1 cellular context compared by ENCODE assay signal in genomic region chr20:63574829-63575720, GRCh38.
TF ChIP-seq lines count a peak whose summit lies in the region.

No MANE protein-coding gene starts in this region.

TF ChIP-seq in HepG2, 621 proteins besides CTCF, POLR2A, EP300 and RAD21 (continued from another document and continues in another):
- TF ChIP-seq ZNF646 (CRISPR knock-in tag; IDR thresholded peaks at IDR 0.05) (peak; percentile 66), JUN (CRISPR knock-in tag; IDR thresholded peaks at IDR 0.05) (0 out of 2 replicates have a peak, but pooled peaks have one; percentile 23), KDM2A (CRISPR knock-in tag; IDR thresholded peaks at IDR 0.05; ENCODE audit: borderline replicate concordance, low read depth) (peak; percentile 48; the same call in 1 of the 2 replicates), SOX6 (IDR thresholded peaks at IDR 0.05) (no peak), SOX6 (CRISPR knock-in tag; IDR thresholded peaks at IDR 0.05) (peak; percentile 40), PHF21A (CRISPR knock-in tag; IDR thresholded peaks at IDR 0.05) (0 out of 2 replicates have a peak, but pooled peaks have one; percentile 60), MXD4 (CRISPR knock-in tag; IDR thresholded peaks at IDR 0.05) (0 out of 2 replicates have a peak, but pooled peaks have one; percentile 44), GATAD2A (CRISPR knock-in tag; IDR thresholded peaks at IDR 0.05) (peak; percentile 80; the same call in 1 of the 2 replicates), CSRNP1 (CRISPR knock-in tag; IDR thresholded peaks at IDR 0.05) (peak; percentile 30; the same call in 1 of the 2 replicates), NFKB2 (CRISPR knock-in tag; IDR thresholded peaks at IDR 0.05; ENCODE audit: borderline replicate concordance) (no peak), TFDP1 (CRISPR knock-in tag; IDR thresholded peaks at IDR 0.05; ENCODE audit: borderline replicate concordance) (peak; percentile 56; the same call in 1 of the 2 replicates), HOXA3 (CRISPR knock-in tag; IDR thresholded peaks at IDR 0.05) (0 out of 2 replicates have a peak, but pooled peaks have one; percentile 55), TBX2 (CRISPR knock-in tag; IDR thresholded peaks at IDR 0.05; ENCODE audit: borderline replicate concordance) (peak; percentile 12; the same call in 1 of the 2 replicates), GABPA (IDR thresholded peaks at IDR 0.05; ENCODE audit: low read depth, low read length) (no peak), GABPA (CRISPR knock-in tag; IDR thresholded peaks at IDR 0.05; ENCODE audit: low read depth) (peak; percentile 29; the same call in 1 of the 2 replicates), ZSCAN20 (CRISPR knock-in tag; IDR thresholded peaks at IDR 0.05; ENCODE audit: borderline replicate concordance) (0 out of 2 replicates have a peak, but pooled peaks have one; percentile 23), ZNF207 (IDR thresholded peaks at IDR 0.05; ENCODE audit: borderline replicate concordance) (no peak), ZFP36L2 (CRISPR knock-in tag; IDR thresholded peaks at IDR 0.05) (0 out of 2 replicates have a peak, but pooled peaks have one; percentile 82), POLR2G (IDR thresholded peaks at IDR 0.05; ENCODE audit: low read depth, low read length) (0 out of 2 replicates have a peak, but pooled peaks have one; percentile 45), ZNF670 (CRISPR knock-in tag; IDR thresholded peaks at IDR 0.05; ENCODE audit: borderline replicate concordance) (peak; percentile 59; the same call in 1 of the 2 replicates), ZNF556 (CRISPR knock-in tag; IDR thresholded peaks at IDR 0.05; ENCODE audit: borderline replicate concordance) (0 out of 2 replicates have a peak, but pooled peaks have one; percentile 24), BCL6 (CRISPR knock-in tag; IDR thresholded peaks at IDR 0.05) (peak; percentile 31; the same call in 1 of the 2 replicates), TAF1 (CRISPR knock-in tag; IDR thresholded peaks at IDR 0.05) (peak; percentile 43; the same call in 1 of the 2 replicates), SETDB1 (CRISPR knock-in tag; IDR thresholded peaks at IDR 0.05; ENCODE audit: borderline replicate concordance) (0 out of 2 replicates have a peak, but pooled peaks have one; percentile 50), ZNF784 (CRISPR knock-in tag; IDR thresholded peaks at IDR 0.05; ENCODE audit: borderline replicate concordance) (0 out of 2 replicates have a peak, but pooled peaks have one; percentile 41), ZNF761 (CRISPR knock-in tag; conservative IDR thresholded peaks at IDR 0.05) (0 out of 2 replicates have a peak, but pooled peaks have one; percentile 40), NFYC (CRISPR knock-in tag; IDR thresholded peaks at IDR 0.05) (peak; percentile 61; the same call in 1 of the 2 replicates), POLR2AphosphoS5 (IDR thresholded peaks at IDR 0.05; ENCODE audit: low read depth, low read length) (peak; percentile 48; the same call in 1 of the 2 replicates), ZBTB46 (CRISPR knock-in tag; IDR thresholded peaks at IDR 0.05; ENCODE audit: borderline replicate concordance) (no peak), MYNN (CRISPR knock-in tag; IDR thresholded peaks at IDR 0.05; ENCODE audit: low read depth) (peak; percentile 82), KDM1A (CRISPR knock-in tag; IDR thresholded peaks at IDR 0.05) (peak; percentile 26; the same call in 1 of the 2 replicates), ATM (IDR thresholded peaks at IDR 0.05; ENCODE audit: borderline replicate concordance) (no peak), NR2F2 (IDR thresholded peaks at IDR 0.05; ENCODE audit: borderline replicate concordance, low read depth) (peak; percentile 55; the same call in 1 of the 2 replicates), SNAPC4 (CRISPR knock-in tag; IDR thresholded peaks at IDR 0.05) (peak; percentile 88), PATZ1 (CRISPR knock-in tag; IDR thresholded peaks at IDR 0.05) (peak; percentile 94), BHLHE40 (IDR thresholded peaks at IDR 0.05; ENCODE audit: low read length) (no peak)
